1 cellular context compared by ENCODE assay signal in genomic region chr21:41840880-41841279, GRCh38.
A peak's percentile ranks its signal among the peaks of the same experiment; 100 is the strongest.
TF ChIP-seq lines count a peak whose summit lies in the region.

No MANE protein-coding gene starts in this region.

TF ChIP-seq in HEK293, 187 proteins besides CTCF, POLR2A, EP300 and RAD21 (continued from another document):
- TF ChIP-seq, protein P1, sequence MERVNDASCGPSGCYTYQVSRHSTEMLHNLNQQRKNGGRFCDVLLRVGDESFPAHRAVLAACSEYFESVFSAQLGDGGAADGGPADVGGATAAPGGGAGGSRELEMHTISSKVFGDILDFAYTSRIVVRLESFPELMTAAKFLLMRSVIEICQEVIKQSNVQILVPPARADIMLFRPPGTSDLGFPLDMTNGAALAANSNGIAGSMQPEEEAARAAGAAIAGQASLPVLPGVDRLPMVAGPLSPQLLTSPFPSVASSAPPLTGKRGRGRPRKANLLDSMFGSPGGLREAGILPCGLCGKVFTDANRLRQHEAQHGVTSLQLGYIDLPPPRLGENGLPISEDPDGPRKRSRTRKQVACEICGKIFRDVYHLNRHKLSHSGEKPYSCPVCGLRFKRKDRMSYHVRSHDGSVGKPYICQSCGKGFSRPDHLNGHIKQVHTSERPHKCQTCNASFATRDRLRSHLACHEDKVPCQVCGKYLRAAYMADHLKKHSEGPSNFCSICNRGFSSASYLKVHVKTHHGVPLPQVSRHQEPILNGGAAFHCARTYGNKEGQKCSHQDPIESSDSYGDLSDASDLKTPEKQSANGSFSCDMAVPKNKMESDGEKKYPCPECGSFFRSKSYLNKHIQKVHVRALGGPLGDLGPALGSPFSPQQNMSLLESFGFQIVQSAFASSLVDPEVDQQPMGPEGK (tag by site-specific recombination; IDR thresholded peaks at IDR 0.05): no peak
- peak; percentile 47 for TF ChIP-seq SETDB1 (IDR thresholded peaks at IDR 0.05; ENCODE audit: insufficient read length, low read length)
- TF ChIP-seq SP3 (tag by site-specific recombination; IDR thresholded peaks at IDR 0.05): no peak
- TF ChIP-seq ZNF558 (tag by site-specific recombination; IDR thresholded peaks at IDR 0.05): peak; percentile 99
- no peak for TF ChIP-seq ZNF24 (tag by site-specific recombination; IDR thresholded peaks at IDR 0.05)
- peak; percentile 45 for TF ChIP-seq ZNF529 (tag by site-specific recombination; IDR thresholded peaks at IDR 0.05; ENCODE audit: insufficient replicate concordance)
- TF ChIP-seq ZNF585B (tag by site-specific recombination; IDR thresholded peaks at IDR 0.05): peak; percentile 22; the same call in 1 of the 2 replicates
